Comparison of ENCODE assay signal across 1 cellular context in the genomic region with DNA sequence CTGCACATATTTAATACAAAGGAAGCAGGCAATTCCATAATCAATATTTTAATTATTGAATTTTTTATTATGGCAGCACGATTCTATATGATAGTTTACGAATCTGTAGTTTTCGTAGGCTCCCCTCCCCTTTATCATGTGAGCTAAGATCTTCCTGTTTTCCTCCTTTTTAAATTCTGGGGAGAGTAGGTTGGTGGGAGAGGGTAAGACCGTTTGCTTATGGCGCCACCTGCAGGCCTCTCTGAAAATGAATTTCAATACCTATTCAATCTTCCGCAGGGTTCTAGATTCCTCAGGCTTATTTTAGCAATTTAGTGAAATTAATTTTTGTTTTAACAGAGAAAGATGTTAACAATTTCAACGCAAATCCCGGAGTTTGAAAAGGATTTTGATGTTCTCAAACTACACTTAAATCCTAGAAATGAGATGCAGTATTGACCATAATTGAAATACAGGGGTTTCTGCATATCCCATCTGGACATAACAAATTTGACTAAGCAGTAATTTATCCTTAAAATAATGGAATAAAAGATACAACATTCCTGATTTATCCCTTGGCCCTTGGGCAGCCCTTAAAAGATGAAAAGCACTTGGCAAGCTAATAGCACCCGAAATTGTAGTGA.
TF ChIP-seq lines count a peak whose summit lies in the region.

No MANE protein-coding gene starts in this region.

TF ChIP-seq in HCT116, 20 proteins besides CTCF, POLR2A, EP300 and RAD21 (continued from another document):
- TF ChIP-seq, protein P1, sequence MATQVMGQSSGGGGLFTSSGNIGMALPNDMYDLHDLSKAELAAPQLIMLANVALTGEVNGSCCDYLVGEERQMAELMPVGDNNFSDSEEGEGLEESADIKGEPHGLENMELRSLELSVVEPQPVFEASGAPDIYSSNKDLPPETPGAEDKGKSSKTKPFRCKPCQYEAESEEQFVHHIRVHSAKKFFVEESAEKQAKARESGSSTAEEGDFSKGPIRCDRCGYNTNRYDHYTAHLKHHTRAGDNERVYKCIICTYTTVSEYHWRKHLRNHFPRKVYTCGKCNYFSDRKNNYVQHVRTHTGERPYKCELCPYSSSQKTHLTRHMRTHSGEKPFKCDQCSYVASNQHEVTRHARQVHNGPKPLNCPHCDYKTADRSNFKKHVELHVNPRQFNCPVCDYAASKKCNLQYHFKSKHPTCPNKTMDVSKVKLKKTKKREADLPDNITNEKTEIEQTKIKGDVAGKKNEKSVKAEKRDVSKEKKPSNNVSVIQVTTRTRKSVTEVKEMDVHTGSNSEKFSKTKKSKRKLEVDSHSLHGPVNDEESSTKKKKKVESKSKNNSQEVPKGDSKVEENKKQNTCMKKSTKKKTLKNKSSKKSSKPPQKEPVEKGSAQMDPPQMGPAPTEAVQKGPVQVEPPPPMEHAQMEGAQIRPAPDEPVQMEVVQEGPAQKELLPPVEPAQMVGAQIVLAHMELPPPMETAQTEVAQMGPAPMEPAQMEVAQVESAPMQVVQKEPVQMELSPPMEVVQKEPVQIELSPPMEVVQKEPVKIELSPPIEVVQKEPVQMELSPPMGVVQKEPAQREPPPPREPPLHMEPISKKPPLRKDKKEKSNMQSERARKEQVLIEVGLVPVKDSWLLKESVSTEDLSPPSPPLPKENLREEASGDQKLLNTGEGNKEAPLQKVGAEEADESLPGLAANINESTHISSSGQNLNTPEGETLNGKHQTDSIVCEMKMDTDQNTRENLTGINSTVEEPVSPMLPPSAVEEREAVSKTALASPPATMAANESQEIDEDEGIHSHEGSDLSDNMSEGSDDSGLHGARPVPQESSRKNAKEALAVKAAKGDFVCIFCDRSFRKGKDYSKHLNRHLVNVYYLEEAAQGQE (IDR thresholded peaks at IDR 0.05; ENCODE audit: low read depth), result no peak
- TF ChIP-seq EZH2phosphoT487 (IDR thresholded peaks at IDR 0.05; ENCODE audit: borderline replicate concordance) (no peak), TCF7L2 (IDR thresholded peaks at IDR 0.05; ENCODE audit: borderline replicate concordance, extremely low read depth, insufficient read depth, insufficient read length) (no peak), FOSL1 (IDR thresholded peaks at IDR 0.05; ENCODE audit: low read depth) (no peak)
- TF ChIP-seq, protein P2, sequence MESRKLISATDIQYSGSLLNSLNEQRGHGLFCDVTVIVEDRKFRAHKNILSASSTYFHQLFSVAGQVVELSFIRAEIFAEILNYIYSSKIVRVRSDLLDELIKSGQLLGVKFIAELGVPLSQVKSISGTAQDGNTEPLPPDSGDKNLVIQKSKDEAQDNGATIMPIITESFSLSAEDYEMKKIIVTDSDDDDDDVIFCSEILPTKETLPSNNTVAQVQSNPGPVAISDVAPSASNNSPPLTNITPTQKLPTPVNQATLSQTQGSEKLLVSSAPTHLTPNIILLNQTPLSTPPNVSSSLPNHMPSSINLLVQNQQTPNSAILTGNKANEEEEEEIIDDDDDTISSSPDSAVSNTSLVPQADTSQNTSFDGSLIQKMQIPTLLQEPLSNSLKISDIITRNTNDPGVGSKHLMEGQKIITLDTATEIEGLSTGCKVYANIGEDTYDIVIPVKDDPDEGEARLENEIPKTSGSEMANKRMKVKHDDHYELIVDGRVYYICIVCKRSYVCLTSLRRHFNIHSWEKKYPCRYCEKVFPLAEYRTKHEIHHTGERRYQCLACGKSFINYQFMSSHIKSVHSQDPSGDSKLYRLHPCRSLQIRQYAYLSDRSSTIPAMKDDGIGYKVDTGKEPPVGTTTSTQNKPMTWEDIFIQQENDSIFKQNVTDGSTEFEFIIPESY (IDR thresholded peaks at IDR 0.05; ENCODE audit: extremely low read depth, insufficient replicate concordance, low read length), result no peak
- TF ChIP-seq, protein P3, sequence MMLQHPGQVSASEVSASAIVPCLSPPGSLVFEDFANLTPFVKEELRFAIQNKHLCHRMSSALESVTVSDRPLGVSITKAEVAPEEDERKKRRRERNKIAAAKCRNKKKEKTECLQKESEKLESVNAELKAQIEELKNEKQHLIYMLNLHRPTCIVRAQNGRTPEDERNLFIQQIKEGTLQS (IDR thresholded peaks at IDR 0.05), result no peak
TF ChIP-seq in HCT116: peak in this region for 0.
